Comparison of ENCODE assay signal across 25 cellular contexts in genomic region chr3:187831125-187832051, GRCh38.
DNase-seq lines count a peak whose midpoint lies in the region; ATAC-seq and TF ChIP-seq lines count a peak whose summit lies in the region.
"Had no signal": no experiment of that assay in that cellular context is flagged by ENCODE, and none has a peak within 500 bp of the region (broad histone marks: within the 10 kb centered on the region; RNA-seq: fewer than 3 reads in every experiment).

No MANE protein-coding gene starts in this region.

- no peak for ATAC-seq in GM21619 (IDR thresholded peaks at IDR 0.05; ENCODE audit: unreplicated experiment)
- ATAC-seq: A549; activated T-cell treated with anti-CD3 and anti-CD28 coated beads, Interleukin-2, amount 50 U/mL, for 72 hours; CD8-positive, alpha-beta T cell; left cardiac atrium; WTC11 had no signal

- TF ChIP-seq CTCF in choroid plexus epithelial cell (conservative IDR thresholded peaks at IDR 0.05; ENCODE audit: low read depth, low read length): no peak

- H3K4me3 ChIP-seq in choroid plexus epithelial cell (ENCODE audit: low read depth, low read length): no peak overlapping the region
- H3K4me3 ChIP-seq: A549 had no signal

- DNase-seq in EH (ENCODE audit: low read depth): peak; percentile 29
- DNase-seq in NCI-H524 (lab: John Stamatoyannopoulos, UW): peak; percentile 43 to 76
- peak; percentile 24 for DNase-seq in choroid plexus epithelial cell (ENCODE audit: low read depth)
- DNase-seq in myocyte (ENCODE audit: low read depth): peak; percentile 100
- DNase-seq in NCI-H82 treated with DMSO at 0.1 percent for 48 hours (lab: John Stamatoyannopoulos, UW; ENCODE audit: unreplicated experiment): no peak
- no peak for DNase-seq in stimulated activated CD4-positive, alpha-beta T cell treated with anti-CD3 and anti-CD28 coated beads, Interleukin-15, amount 100 ng/mL, for 24 hours
- DNase-seq in stimulated activated CD4-positive, alpha-beta T cell treated with anti-CD3 and anti-CD28 coated beads, Interleukin-2, amount 100 ng/mL, for 24 hours: no peak
- DNase-seq: activated CD4-positive, alpha-beta T cell treated with anti-CD3 and anti-CD28 coated beads, Interleukin-2, amount 10 ng/mL, durations not matched to agents 7 days and 5 days; activated naive CD4-positive, alpha-beta T cell treated with Interleukin-2 at 50 U/mL for 16 hours; activated T-cell treated with anti-CD3 and anti-CD28 coated beads, Interleukin-2, amount 50 U/mL, for 72 hours; amniotic stem cell; CD8-positive, alpha-beta T cell; DMS153; effector CD4-positive, alpha-beta T cell; GDM1; head of caudate nucleus; left cardiac atrium; NCI-H1436; NCI-H2081 treated with DMSO at 0.1 percent for 48 hours; NCI-H82; T-helper 9 cell; trophoblast cell had no signal

Comparison
In these comparisons a context has a peak if more than half of its experiments do, and no peak if none do; other contexts are left out.
1. DNase-seq: peak in EH (single experiment), NCI-H524 (2 of 2), choroid plexus epithelial cell (single experiment) and myocyte (single experiment); none in NCI-H82 treated with DMSO at 0.1 percent for 48 hours (single experiment), stimulated activated CD4-positive, alpha-beta T cell treated with anti-CD3 and anti-CD28 coated beads, Interleukin-15, amount 100 ng/mL, for 24 hours (single experiment) and stimulated activated CD4-positive, alpha-beta T cell treated with anti-CD3 and anti-CD28 coated beads, Interleukin-2, amount 100 ng/mL, for 24 hours (0 of 2).